Comparison of ENCODE assay signal across 8 cellular contexts in genomic region chr2:85602476-85603234, GRCh38. TPM values are rescaled to one million over a fixed set of nuclear protein-coding genes. Genes with fewer than 3 reads are reported as not detected.
DNase-seq lines count a peak whose midpoint lies in the region; ATAC-seq and TF ChIP-seq lines count a peak whose summit lies in the region.

Gene TMEM150A (minus strand): TSS chr2:85602698. CDS start chr2:85601948, 750 bp downstream.

- no peaks in the 10 kb centered on the region for H3K9me3 ChIP-seq in liver (ENCODE audit: control insufficient read depth in 4 of 4, low read length in 3 of 4)

- under 1% methylated on average over 73 of the region's 73 CpGs for WGBS in liver

- CTCF ChIA-PET in BJ (lab: Yijun Ruan, JAX) = interaction anchor here (0.6 to 1.0 kb wide), 3 partner anchors 17 to 395 kb away, joined by 3 read pairs; no protein-coding TSS in a partner anchor

- TF ChIP-seq POLR2A in GM19099 (IDR thresholded peaks at IDR 0.05; ENCODE audit: extremely low read depth, insufficient read length, low read depth) = peak; percentile 64

- POLR2A ChIA-PET in BJ (lab: Charles Lee) = interaction anchor here (2.0 kb wide), 1 partner anchor 9 kb away, joined by 5 read pairs; the partner anchor contains the start of gene C2orf68

- H3K9ac ChIP-seq in liver (ENCODE audit: low read depth in 1 of 2, low read length in 2 of 2) = peak within 1 kb of the TSS; percentile 67 to 83

- H3K27me3 ChIP-seq in BJ (ENCODE audit: control insufficient read depth, insufficient read depth, low read length) = no peaks in the 10 kb centered on the region
- H3K27me3 ChIP-seq in liver (ENCODE audit: control insufficient read depth in 4 of 4, insufficient read depth in 4 of 4, low read length in 3 of 4) = no peaks in the 10 kb centered on the region

- H3K36me3 ChIP-seq in BJ (ENCODE audit: control insufficient read depth, insufficient read depth, low read length) = peaks cover 12% of the 10 kb centered on the region
- H3K36me3 ChIP-seq in liver (ENCODE audit: control insufficient read depth in 4 of 4, insufficient read depth in 3 of 4, low read depth in 1 of 4, low read length in 3 of 4) = peaks cover 0 to 12% (median 6%) of the 10 kb centered on the region in 4 donors

- H3K4me1 ChIP-seq in liver (ENCODE audit: control insufficient read depth in 4 of 4, insufficient read depth in 4 of 4, low read length in 3 of 4) = peaks cover 9 to 58% (median 47%) of the 10 kb centered on the region in 4 donors

- DNase-seq in BJ (ENCODE audit: low read depth) (no peak), NCI-H69 (lab: John Stamatoyannopoulos, UW) (peak; percentile 91), dermis microvascular lymphatic vessel endothelial cell (ENCODE audit: low read depth in 2 of 2) (peak; percentile 64 to 89)
- DNase-seq in activated CD4-positive, alpha-beta T cell treated with anti-CD3 and anti-CD28 coated beads, Interleukin-2, amount 50 U/mL, for 4 hours = peak; percentile 77 to 79
- peak; percentile 89 for DNase-seq in stimulated activated CD4-positive, alpha-beta T cell treated with anti-CD3 and anti-CD28 coated beads, Interleukin-4, amount 100 ng/mL, for 24 hours

- H3K27ac ChIP-seq in liver (ENCODE audit: low read depth in 1 of 2, low read length in 2 of 2) = peak within 1 kb of the TSS; percentile 78 to 80

- TF ChIP-seq RAD21 in liver (IDR thresholded peaks at IDR 0.05) = peak in 1 of 2 donors; percentile 17

- TF ChIP-seq CTCF in BJ (IDR thresholded peaks at IDR 0.05; ENCODE audit: insufficient read depth, low read depth, low read length) (peak; percentile 28; the same call in 1 of the 2 replicates), liver (IDR thresholded peaks at IDR 0.05; ENCODE audit: low read depth, low read length, missing input control) (peak; percentile 26)

- ATAC-seq in HG03354 (IDR thresholded peaks at IDR 0.05; ENCODE audit: poor library complexity, severe bottlenecking, unreplicated experiment) = peak; percentile 97

- H3K4me3 ChIP-seq in BJ (ENCODE audit: low read depth, low read length) (peak within 1 kb of the TSS; percentile 59), liver (ENCODE audit: low read depth in 1 of 3, low read length in 3 of 3) (peak within 1 kb of the TSS; percentile 88 to 95 (median 95))

TF ChIP-seq in liver, 16 proteins besides CTCF, POLR2A, EP300 and RAD21:
- TF ChIP-seq FOXA1 (IDR thresholded peaks at IDR 0.05) = no peak
- TF ChIP-seq FOXA2 (IDR thresholded peaks at IDR 0.05) = no peak
- TF ChIP-seq ATF3 (IDR thresholded peaks at IDR 0.05) = no peak
- no peak for TF ChIP-seq NR2F2 (IDR thresholded peaks at IDR 0.05)
- no peak for TF ChIP-seq SP1 (IDR thresholded peaks at IDR 0.05)
- TF ChIP-seq GABPA (IDR thresholded peaks at IDR 0.05 in 1 of 2, conservative IDR thresholded peaks at IDR 0.05 in 1 of 2) = no peak
- TF ChIP-seq ZBTB33 (IDR thresholded peaks at IDR 0.05) = no peak
- TF ChIP-seq MAX (IDR thresholded peaks at IDR 0.05) = peak; percentile 49
- no peak for TF ChIP-seq HNF4G (IDR thresholded peaks at IDR 0.05)
- no peak for TF ChIP-seq YY1 (IDR thresholded peaks at IDR 0.05)
- TF ChIP-seq EGR1 (IDR thresholded peaks at IDR 0.05; ENCODE audit: low read depth in 2 of 2) = peak in 1 of 2 donors; percentile 66
- TF ChIP-seq TAF1 (conservative IDR thresholded peaks at IDR 0.05) = no peak
- no peak for TF ChIP-seq HNF4A (conservative IDR thresholded peaks at IDR 0.05)
- TF ChIP-seq RXRA (IDR thresholded peaks at IDR 0.05) = no peak
- peak; percentile 10 for TF ChIP-seq REST (IDR thresholded peaks at IDR 0.05)
- no peak for TF ChIP-seq JUND (IDR thresholded peaks at IDR 0.05)

RNA-seq across cellular contexts. Expression of gene TMEM150A, which starts in this region (rescaled TPM):
- polyA plus RNA-seq in BJ (2011; rRNA removed) = 11.4 and 19.1 TPM in 2 replicates
- 7.0 and 15.3 TPM in 2 replicates for polyA minus RNA-seq in BJ (2011; rRNA and poly(A)+ RNA removed)
- 5.8 and 14.2 TPM in 2 replicates for total RNA-seq in dermis microvascular lymphatic vessel endothelial cell
- total RNA-seq in liver = 10 to 100 TPM; 13.1 to 18.5 TPM
- 10 to 100 TPM; 30.7 to 32.5 TPM for polyA plus RNA-seq in liver
